In the genomic region with DNA sequence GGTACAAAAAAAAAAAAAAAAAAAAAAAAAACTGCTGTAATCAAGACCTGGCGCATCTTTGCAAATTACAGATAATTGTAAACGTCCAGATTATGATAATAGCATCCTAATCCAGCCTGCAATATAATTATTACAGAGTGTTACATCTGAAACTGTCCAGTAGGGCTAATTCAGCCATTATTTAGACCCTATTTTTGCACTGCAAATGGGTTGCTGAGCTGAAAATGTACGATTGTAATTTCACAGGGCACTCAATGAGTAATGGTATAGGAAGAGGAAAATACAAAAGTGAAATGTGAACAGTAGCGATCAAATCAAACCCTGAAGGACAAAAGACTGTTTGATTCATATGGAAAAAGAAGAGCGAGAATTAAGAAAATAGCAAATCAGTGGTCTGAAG, we compare ENCODE assay signal across 22 cellular contexts. TPM values are rescaled to one million over a fixed set of nuclear protein-coding genes. Genes with fewer than 3 reads are reported as not detected.
A peak's percentile ranks its signal among the peaks of the same experiment; 100 is the strongest.
DNase-seq lines count a peak whose midpoint lies in the region; ATAC-seq and TF ChIP-seq lines count a peak whose summit lies in the region.
"Had no signal": no experiment of that assay in that cellular context is flagged by ENCODE, and none has a peak within 500 bp of the region (broad histone marks: within the 10 kb centered on the region; RNA-seq: fewer than 3 reads in every experiment).

No MANE protein-coding gene starts in this region.

- peaks cover 98% of the 10 kb centered on the region for H3K27me3 ChIP-seq in lower lobe of right lung (ENCODE audit: low read depth)

- DNase-seq in NCI-H1436 treated with DMSO at 0.1 percent for 48 hours (lab: John Stamatoyannopoulos, UW): peak; percentile 93
- no peak for DNase-seq in NCI-H1436 (lab: John Stamatoyannopoulos, UW)
- DNase-seq in NCI-H1930 (lab: John Stamatoyannopoulos, UW): peak; percentile 82 to 88
- peak; percentile 41 for DNase-seq in fibroblast of peridontal ligament (ENCODE audit: extremely low read depth)
- DNase-seq in type B pancreatic cell (ENCODE audit: extremely low spot score, unreplicated experiment): no peak
- DNase-seq in activated gamma-delta T cell treated with Interleukin-2 at 50 U/mL for 16 hours: no peak
- no peak for DNase-seq in lower lobe of right lung
- DNase-seq in AG20443 (ENCODE audit: low spot score): no peak
- DNase-seq: 8988T; ACHN; CD4-positive, CD25-positive, alpha-beta regulatory T cell; H7; NCI-H1048; NCI-H187; NCI-H2107; SHP77; T-cell had no signal

- H3K4me3 Mint-ChIP-seq in type B pancreatic cell: peak overlapping the region; percentile 62
- H3K4me3 Mint-ChIP-seq: CD4-positive, CD25-positive, alpha-beta regulatory T cell; T-cell had no signal

- no peaks in the 10 kb centered on the region for H3K9me3 ChIP-seq in lower lobe of right lung

- H3K4me3 ChIP-seq in lower lobe of right lung: no peak overlapping the region
- H3K4me3 ChIP-seq: BLaER1 had no signal

- peaks cover 12% of the 10 kb centered on the region for H3K36me3 Mint-ChIP-seq in type B pancreatic cell
- H3K36me3 Mint-ChIP-seq: IgD-negative memory B cell, T-cell had no signal

- peaks cover 98% of the 10 kb centered on the region for H3K27me3 Mint-ChIP-seq in type B pancreatic cell

- no peaks in the 10 kb centered on the region for H3K9me3 Mint-ChIP-seq in type B pancreatic cell

- peaks cover 49% of the 10 kb centered on the region for H3K4me1 Mint-ChIP-seq in type B pancreatic cell (ENCODE audit: unreplicated experiment)

- no peak overlapping the region for H3K27ac ChIP-seq in lower lobe of right lung
- H3K27ac ChIP-seq: BLaER1, RWPE1 had no signal

- H3K36me3 ChIP-seq in lower lobe of right lung: no peaks in the 10 kb centered on the region
- H3K36me3 ChIP-seq: BLaER1 had no signal

- peak; percentile 56 for TF ChIP-seq CTCF in type B pancreatic cell (conservative IDR thresholded peaks at IDR 0.05)
- no peak for TF ChIP-seq CTCF in lower lobe of right lung (IDR thresholded peaks at IDR 0.05)

- intact Hi-C loops in lower lobe of right lung (cut with DNase I): no loop called here

- H3K27ac Mint-ChIP-seq in type B pancreatic cell: no peak overlapping the region
- H3K27ac Mint-ChIP-seq: CD4-positive, CD25-positive, alpha-beta regulatory T cell; IgD-negative memory B cell; T-cell had no signal

- peaks cover 11% of the 10 kb centered on the region for H3K4me1 ChIP-seq in lower lobe of right lung

- no peak for ATAC-seq in lower lobe of right lung
- ATAC-seq: Panc1, T-cell had no signal

RNA-seq across cellular contexts. Expression of a gene that starts 8.8 kb away (rescaled TPM):
- 3.5 and 25.5 TPM in 2 replicates for total RNA-seq in type B pancreatic cell (ENCODE audit: low replicate concordance)
- total RNA-seq in lower lobe of right lung: not detected
- total RNA-seq: CD4-positive, CD25-positive, alpha-beta regulatory T cell; H7; OCI-LY7; T-cell had no signal

RNA-seq across cellular contexts. Expression of a gene that starts 10.5 kb away (rescaled TPM):
- total RNA-seq in type B pancreatic cell (ENCODE audit: low replicate concordance) (21.0 and 37.9 TPM in 2 replicates), lower lobe of right lung (not detected)
- total RNA-seq: CD4-positive, CD25-positive, alpha-beta regulatory T cell; H7; OCI-LY7; T-cell had no signal

Comparison
In these comparisons a context has a peak if more than half of its experiments do, and no peak if none do; other contexts are left out.
1. DNase-seq: peak in NCI-H1436 treated with DMSO at 0.1 percent for 48 hours (single experiment), NCI-H1930 (2 of 2) and fibroblast of peridontal ligament (single experiment); none in NCI-H1436 (single experiment), type B pancreatic cell (single experiment), activated gamma-delta T cell treated with Interleukin-2 at 50 U/mL for 16 hours (single experiment), lower lobe of right lung (single experiment) and AG20443 (single experiment).
2. RNA of a gene that starts 10.5 kb away (total RNA-seq): 21.0 to 37.9 TPM in type B pancreatic cell; not detected in lower lobe of right lung (single experiment); every median in the first group is over 10 times any median in the second.